In the genomic region with DNA sequence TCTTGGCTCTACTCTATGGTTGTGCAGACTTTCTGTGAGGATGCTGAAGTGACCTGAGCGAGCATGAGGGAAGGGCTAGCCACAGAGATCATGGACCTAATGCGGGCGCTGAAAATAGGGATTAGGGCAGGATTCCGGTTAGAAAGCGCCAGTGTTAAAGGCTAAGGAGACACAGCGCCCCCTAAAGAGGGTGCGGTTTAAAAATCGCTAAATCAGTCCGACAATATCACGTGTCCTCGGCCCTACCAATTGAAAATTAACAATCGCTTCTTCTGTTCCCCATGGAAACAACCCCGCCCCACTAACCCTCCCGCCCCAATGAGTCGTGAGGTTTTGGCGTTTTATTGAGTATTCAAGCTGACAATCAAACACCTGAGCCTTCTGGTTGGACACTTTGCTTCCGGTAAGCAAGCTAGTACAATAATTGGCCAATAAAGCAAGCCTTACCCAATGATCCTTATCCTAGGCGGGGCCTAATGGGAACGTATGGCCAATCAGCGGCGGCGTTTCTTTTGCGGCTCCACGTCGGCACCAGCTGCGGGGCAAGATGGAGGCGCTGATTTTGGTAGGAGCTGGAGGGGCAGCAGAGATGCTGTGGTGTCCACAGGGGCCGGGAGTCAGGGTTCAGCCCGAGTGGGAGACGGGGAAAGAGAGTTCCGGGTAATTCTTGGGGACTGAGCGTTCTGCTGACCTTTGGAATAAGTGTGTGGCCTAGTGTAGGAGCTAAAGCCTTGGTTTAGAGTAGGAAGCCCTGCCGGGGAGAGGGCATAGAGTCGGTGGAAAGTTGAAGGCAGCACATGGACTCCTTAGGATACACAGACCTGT, we compare ENCODE assay signal across 8 cellular contexts. TPM values are rescaled to one million over a fixed set of nuclear protein-coding genes. Genes with fewer than 3 reads are reported as not detected.
DNase-seq lines count a peak whose midpoint lies in the region; TF ChIP-seq lines count a peak whose summit lies in the region.

A gene with protein sequence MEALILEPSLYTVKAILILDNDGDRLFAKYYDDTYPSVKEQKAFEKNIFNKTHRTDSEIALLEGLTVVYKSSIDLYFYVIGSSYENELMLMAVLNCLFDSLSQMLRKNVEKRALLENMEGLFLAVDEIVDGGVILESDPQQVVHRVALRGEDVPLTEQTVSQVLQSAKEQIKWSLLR (plus strand): TSS at position 515 of the 825 bp plus-strand sequence. CDS start 33 bp downstream, at position 548.

- peak; percentile 50 for TF ChIP-seq RAD21 in neural cell (conservative IDR thresholded peaks at IDR 0.05)

- H3K79me2 ChIP-seq in MM.1S (ENCODE audit: low read length) (peaks cover 41% of the 10 kb centered on the region), neural cell (replicated peaks; ENCODE audit: insufficient read depth, low read length) (peaks cover 14% of the 10 kb centered on the region)

- no peaks in the 10 kb centered on the region for H3K36me3 ChIP-seq in MM.1S (replicated peaks; ENCODE audit: insufficient read depth, low read length)
- H3K36me3 ChIP-seq in neural cell (ENCODE audit: insufficient read depth, low read length) = no peaks in the 10 kb centered on the region
- peaks cover 0 to 11% (median 7%) of the 10 kb centered on the region in 4 donors for H3K36me3 ChIP-seq in stomach

- 1 to 2% (median 1%) methylated on average over 34 of the region's 34 CpGs for WGBS in stomach, 5 donors

- H3K4me1 ChIP-seq in MM.1S (ENCODE audit: low read length) (no peaks in the 10 kb centered on the region), stomach (peaks cover 34 to 54% (median 44%) of the 10 kb centered on the region in 4 donors)

- H3K9me3 ChIP-seq in MM.1S (replicated peaks; ENCODE audit: insufficient read depth, low read length) = no peaks in the 10 kb centered on the region
- H3K9me3 ChIP-seq in neural cell (ENCODE audit: low read length) = no peaks in the 10 kb centered on the region
- no peaks in the 10 kb centered on the region for H3K9me3 ChIP-seq in stomach

- no peaks in the 10 kb centered on the region for H3K9me2 ChIP-seq in MM.1S (replicated peaks; ENCODE audit: insufficient read depth, low read length)
- no peaks in the 10 kb centered on the region for H3K9me2 ChIP-seq in neural cell (ENCODE audit: insufficient read depth, low read length)

- H3F3A ChIP-seq in MM.1S (ENCODE audit: insufficient read depth, low read length) = no peaks in the 10 kb centered on the region; the same call in 1 of the 2 replicates
- H3F3A ChIP-seq in neural cell (ENCODE audit: insufficient read depth, low read length, poor library complexity, severe bottlenecking) = no peaks in the 10 kb centered on the region

- intact Hi-C loops in stomach (cut with DNase I; ENCODE audit: low total_unique reads) = no loop called here

- DNase-seq in GF-D8 (lab: John Stamatoyannopoulos, UW) (peak; percentile 99), HCEC 1CT (peak; percentile 100), MM.1S (peak; percentile 99), SIG-M5 (lab: John Stamatoyannopoulos, UW) (peak; percentile 99), activated gamma-delta T cell (lab: John Stamatoyannopoulos, UW) (peak; percentile 63), fibroblast of villous mesenchyme (ENCODE audit: low read depth) (peak; percentile 100), stomach (peak; percentile 95)

- peak; percentile 77 for TF ChIP-seq CTCF in MM.1S (IDR thresholded peaks at IDR 0.05; ENCODE audit: low read length)
- peak; percentile 70 for TF ChIP-seq CTCF in fibroblast of villous mesenchyme (IDR thresholded peaks at IDR 0.05; ENCODE audit: insufficient read depth, low read depth, low read length)
- peak; percentile 92 for TF ChIP-seq CTCF in neural cell (IDR thresholded peaks at IDR 0.05; ENCODE audit: poor library complexity, severe bottlenecking)
- peak in 5 of 7 experiments; percentile 24 to 81 (median 70) for TF ChIP-seq CTCF in stomach (IDR thresholded peaks at IDR 0.05)

- H3K4me2 ChIP-seq in MM.1S (ENCODE audit: low read depth, low read length) (peak within 1 kb of the TSS; percentile 81), neural cell (ENCODE audit: low read length) (peak within 1 kb of the TSS; percentile 98)

- H3K9ac ChIP-seq in MM.1S (ENCODE audit: low read length) (peak within 1 kb of the TSS; percentile 87), neural cell (ENCODE audit: low read length) (peak within 1 kb of the TSS; percentile 79)

- peak within 1 kb of the TSS; percentile 36; the same call in 1 of the 2 replicates for H3K27ac ChIP-seq in MM.1S (ENCODE audit: low read length)
- H3K27ac ChIP-seq in neural cell (ENCODE audit: low read length) = peak within 1 kb of the TSS; percentile 77
- peak within 1 kb of the TSS; percentile 83 to 97 (median 90) for H3K27ac ChIP-seq in stomach

- TF ChIP-seq EP300 in neural cell (conservative IDR thresholded peaks at IDR 0.05; ENCODE audit: poor library complexity, severe bottlenecking) (peak; percentile 51), stomach (IDR thresholded peaks at IDR 0.05) (no peak)

- H4K20me1 ChIP-seq in MM.1S (ENCODE audit: insufficient read depth, low read length) = no peaks in the 10 kb centered on the region
- H4K20me1 ChIP-seq in neural cell (ENCODE audit: insufficient read depth) = no peaks in the 10 kb centered on the region

- H2AFZ ChIP-seq in MM.1S (ENCODE audit: low read length) (peak within 1 kb of the TSS; percentile 96), neural cell (ENCODE audit: low read depth, low read length) (peak within 1 kb of the TSS; percentile 100)

- peak in 1 of 4 donors; percentile 50 for TF ChIP-seq POLR2A in stomach (IDR thresholded peaks at IDR 0.05)

- H3K27me3 ChIP-seq in MM.1S (replicated peaks; ENCODE audit: insufficient read depth, low read length) = no peaks in the 10 kb centered on the region
- H3K27me3 ChIP-seq in neural cell (ENCODE audit: insufficient read depth, low read depth, low read length) = no peaks in the 10 kb centered on the region
- no peaks in the 10 kb centered on the region for H3K27me3 ChIP-seq in stomach

- H3K4me3 ChIP-seq in MM.1S (ENCODE audit: low read length) (peak within 1 kb of the TSS; percentile 76), fibroblast of villous mesenchyme (ENCODE audit: low read depth, low read length) (peak within 1 kb of the TSS; percentile 98), neural cell (ENCODE audit: low read length) (peak within 1 kb of the TSS; percentile 72), stomach (peak within 1 kb of the TSS; percentile 67 to 89 (median 80))

TF ChIP-seq in neural cell, 6 proteins besides CTCF, POLR2A, EP300 and RAD21:
- TF ChIP-seq SMC3 (conservative IDR thresholded peaks at IDR 0.05; ENCODE audit: poor library complexity) = peak; percentile 52
- peak; percentile 86 for TF ChIP-seq MXI1 (conservative IDR thresholded peaks at IDR 0.05; ENCODE audit: poor library complexity, severe bottlenecking)
- TF ChIP-seq EZH2 (IDR thresholded peaks at IDR 0.05; ENCODE audit: borderline replicate concordance, insufficient read depth, low read length, poor library complexity, severe bottlenecking) = no peak
- TF ChIP-seq POLR2AphosphoS5 (IDR thresholded peaks at IDR 0.05) = peak; percentile 91
- TF ChIP-seq, protein P1, sequence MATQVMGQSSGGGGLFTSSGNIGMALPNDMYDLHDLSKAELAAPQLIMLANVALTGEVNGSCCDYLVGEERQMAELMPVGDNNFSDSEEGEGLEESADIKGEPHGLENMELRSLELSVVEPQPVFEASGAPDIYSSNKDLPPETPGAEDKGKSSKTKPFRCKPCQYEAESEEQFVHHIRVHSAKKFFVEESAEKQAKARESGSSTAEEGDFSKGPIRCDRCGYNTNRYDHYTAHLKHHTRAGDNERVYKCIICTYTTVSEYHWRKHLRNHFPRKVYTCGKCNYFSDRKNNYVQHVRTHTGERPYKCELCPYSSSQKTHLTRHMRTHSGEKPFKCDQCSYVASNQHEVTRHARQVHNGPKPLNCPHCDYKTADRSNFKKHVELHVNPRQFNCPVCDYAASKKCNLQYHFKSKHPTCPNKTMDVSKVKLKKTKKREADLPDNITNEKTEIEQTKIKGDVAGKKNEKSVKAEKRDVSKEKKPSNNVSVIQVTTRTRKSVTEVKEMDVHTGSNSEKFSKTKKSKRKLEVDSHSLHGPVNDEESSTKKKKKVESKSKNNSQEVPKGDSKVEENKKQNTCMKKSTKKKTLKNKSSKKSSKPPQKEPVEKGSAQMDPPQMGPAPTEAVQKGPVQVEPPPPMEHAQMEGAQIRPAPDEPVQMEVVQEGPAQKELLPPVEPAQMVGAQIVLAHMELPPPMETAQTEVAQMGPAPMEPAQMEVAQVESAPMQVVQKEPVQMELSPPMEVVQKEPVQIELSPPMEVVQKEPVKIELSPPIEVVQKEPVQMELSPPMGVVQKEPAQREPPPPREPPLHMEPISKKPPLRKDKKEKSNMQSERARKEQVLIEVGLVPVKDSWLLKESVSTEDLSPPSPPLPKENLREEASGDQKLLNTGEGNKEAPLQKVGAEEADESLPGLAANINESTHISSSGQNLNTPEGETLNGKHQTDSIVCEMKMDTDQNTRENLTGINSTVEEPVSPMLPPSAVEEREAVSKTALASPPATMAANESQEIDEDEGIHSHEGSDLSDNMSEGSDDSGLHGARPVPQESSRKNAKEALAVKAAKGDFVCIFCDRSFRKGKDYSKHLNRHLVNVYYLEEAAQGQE (IDR thresholded peaks at IDR 0.05; ENCODE audit: borderline replicate concordance) = peak; percentile 72
- peak; percentile 92 for TF ChIP-seq TAF1 (IDR thresholded peaks at IDR 0.05; ENCODE audit: low read depth)
TF ChIP-seq in neural cell: peak in this region for 5.

RNA-seq across cellular contexts. Expression of the gene that starts here (rescaled TPM):
- total RNA-seq in fibroblast of villous mesenchyme = 95.0 and 139 TPM in 2 replicates
- polyA plus RNA-seq in neural cell = 159 and 192 TPM in 2 replicates
- 90.3 and 97.5 TPM in 2 replicates for polyA minus RNA-seq in neural cell
- 10 to 100 TPM; 14.6 to 91.6 (median 42.4) TPM for total RNA-seq in stomach
- polyA plus RNA-seq in stomach = 100 to 1,000 TPM in 2 of 3 donors, 10 to 100 TPM in 1; 92.4 to 133 (median 108) TPM

Comparison
In these comparisons a context has a peak if more than half of its experiments do, and no peak if none do; other contexts are left out.
1. Peak in every context shown above with its lines: DNase-seq, H3K4me3 ChIP-seq and H3K27ac ChIP-seq.
2. H3K27ac ChIP-seq: peak in every context shown above with its lines; median percentile 90 in stomach; 77 in neural cell; 36 in MM.1S.